ENCODE assay signal across 1 cellular context in genomic region chr2:21002814-21003192, GRCh38.
TF ChIP-seq lines count a peak whose summit lies in the region.

No MANE protein-coding gene starts in this region.

TF ChIP-seq in HepG2, 621 proteins besides CTCF, POLR2A, EP300 and RAD21 (continued from another document and continues in another):
- no peak for TF ChIP-seq BCLAF1 (IDR thresholded peaks at IDR 0.05)
- no peak for TF ChIP-seq KAT8 (CRISPR knock-in tag; IDR thresholded peaks at IDR 0.05)
- TF ChIP-seq JUNB (CRISPR knock-in tag; IDR thresholded peaks at IDR 0.05; ENCODE audit: borderline replicate concordance), result no peak
- TF ChIP-seq MED13 (CRISPR knock-in tag; IDR thresholded peaks at IDR 0.05), result no peak
- TF ChIP-seq ZNF646 (CRISPR knock-in tag; IDR thresholded peaks at IDR 0.05), result no peak
- TF ChIP-seq CEBPG (CRISPR knock-in tag; IDR thresholded peaks at IDR 0.05), result no peak
- no peak for TF ChIP-seq MEF2D (CRISPR knock-in tag; IDR thresholded peaks at IDR 0.05)
- TF ChIP-seq ZNF577 (CRISPR knock-in tag; IDR thresholded peaks at IDR 0.05; ENCODE audit: borderline replicate concordance, low read depth), result no peak
- 0 out of 2 replicates have a peak, but pooled peaks have one; percentile 26 for TF ChIP-seq ZNF124 (CRISPR knock-in tag; IDR thresholded peaks at IDR 0.05)
- 0 out of 2 replicates have a peak, but pooled peaks have one; percentile 11 for TF ChIP-seq ZKSCAN8 (CRISPR knock-in tag; IDR thresholded peaks at IDR 0.05; ENCODE audit: borderline replicate concordance)
- TF ChIP-seq MEIS2 (CRISPR knock-in tag; IDR thresholded peaks at IDR 0.05), result no peak
- no peak for TF ChIP-seq ZNF782 (CRISPR knock-in tag; IDR thresholded peaks at IDR 0.05; ENCODE audit: borderline replicate concordance)
- TF ChIP-seq SIX1 (CRISPR knock-in tag; IDR thresholded peaks at IDR 0.05; ENCODE audit: borderline replicate concordance), result no peak
- no peak for TF ChIP-seq ASH2L (IDR thresholded peaks at IDR 0.05; ENCODE audit: insufficient read length, low read depth, low read length)
- no peak for TF ChIP-seq SAFB2 (CRISPR knock-in tag; IDR thresholded peaks at IDR 0.05; ENCODE audit: borderline replicate concordance, low read depth)
- TF ChIP-seq JUN (CRISPR knock-in tag; IDR thresholded peaks at IDR 0.05), result no peak
- TF ChIP-seq SIN3A (IDR thresholded peaks at IDR 0.05; ENCODE audit: borderline replicate concordance, low read depth, low read length), result no peak
- TF ChIP-seq ZNF616 (CRISPR knock-in tag; IDR thresholded peaks at IDR 0.05; ENCODE audit: low read depth), result no peak
- no peak for TF ChIP-seq ZNF280D (CRISPR knock-in tag; IDR thresholded peaks at IDR 0.05)
- TF ChIP-seq DDIT3 (CRISPR knock-in tag; IDR thresholded peaks at IDR 0.05), result no peak
- TF ChIP-seq SALL1 (CRISPR knock-in tag; IDR thresholded peaks at IDR 0.05), result peak; percentile 51
- TF ChIP-seq PHF8 (CRISPR knock-in tag; IDR thresholded peaks at IDR 0.05), result no peak
- TF ChIP-seq RBFOX2 (IDR thresholded peaks at IDR 0.05; ENCODE audit: low read depth, low read length), result no peak
- TF ChIP-seq KDM3A (CRISPR knock-in tag; IDR thresholded peaks at IDR 0.05; ENCODE audit: low read depth), result no peak
- 0 out of 2 replicates have a peak, but pooled peaks have one; percentile 23 for TF ChIP-seq ZNF574 (CRISPR knock-in tag; IDR thresholded peaks at IDR 0.05)
- TF ChIP-seq BORCS8-MEF2B (CRISPR knock-in tag; IDR thresholded peaks at IDR 0.05), result peak; percentile 58; the same call in 1 of the 2 replicates
- TF ChIP-seq FOSL1 (CRISPR knock-in tag; IDR thresholded peaks at IDR 0.05; ENCODE audit: borderline replicate concordance), result no peak
- TF ChIP-seq FOXO1 (CRISPR knock-in tag; IDR thresholded peaks at IDR 0.05), result no peak
- no peak for TF ChIP-seq TBL1XR1 (IDR thresholded peaks at IDR 0.05; ENCODE audit: borderline replicate concordance, low read length, partially characterized antibody)
- TF ChIP-seq ZSCAN9 (CRISPR knock-in tag; IDR thresholded peaks at IDR 0.05; ENCODE audit: borderline replicate concordance), result no peak
- TF ChIP-seq HOXA9 (CRISPR knock-in tag; IDR thresholded peaks at IDR 0.05; ENCODE audit: borderline replicate concordance), result no peak
- TF ChIP-seq MXI1 (IDR thresholded peaks at IDR 0.05; ENCODE audit: borderline replicate concordance, low read depth, low read length), result no peak; the same call in 2 of the 3 replicates
- TF ChIP-seq ZNF441 (CRISPR knock-in tag; IDR thresholded peaks at IDR 0.05; ENCODE audit: borderline replicate concordance), result no peak
- TF ChIP-seq NFKBIZ (CRISPR knock-in tag; IDR thresholded peaks at IDR 0.05), result no peak
- no peak for TF ChIP-seq ZMYM4 (CRISPR knock-in tag; IDR thresholded peaks at IDR 0.05)
- no peak for TF ChIP-seq CENPT (CRISPR knock-in tag; IDR thresholded peaks at IDR 0.05; ENCODE audit: low read depth)
- TF ChIP-seq ZSCAN29 (CRISPR knock-in tag; conservative IDR thresholded peaks at IDR 0.05), result no peak
- TF ChIP-seq GRHL1 (CRISPR knock-in tag; conservative IDR thresholded peaks at IDR 0.05), result no peak
- no peak for TF ChIP-seq PRDM10 (CRISPR knock-in tag; IDR thresholded peaks at IDR 0.05; ENCODE audit: low read depth)
- TF ChIP-seq NR2F6 (IDR thresholded peaks at IDR 0.05), result no peak
- TF ChIP-seq NR2F6 (CRISPR knock-in tag; IDR thresholded peaks at IDR 0.05), result no peak
- TF ChIP-seq ZNF558 (CRISPR knock-in tag; IDR thresholded peaks at IDR 0.05; ENCODE audit: borderline replicate concordance), result no peak
- TF ChIP-seq NCOA2 (CRISPR knock-in tag; IDR thresholded peaks at IDR 0.05), result no peak
- no peak for TF ChIP-seq IRF2 (CRISPR knock-in tag; IDR thresholded peaks at IDR 0.05)
- TF ChIP-seq ZNF773 (CRISPR knock-in tag; IDR thresholded peaks at IDR 0.05; ENCODE audit: borderline replicate concordance), result 0 out of 2 replicates have a peak, but pooled peaks have one; percentile 32
